Comparison of ENCODE assay signal across 26 cellular contexts in the genomic region with DNA sequence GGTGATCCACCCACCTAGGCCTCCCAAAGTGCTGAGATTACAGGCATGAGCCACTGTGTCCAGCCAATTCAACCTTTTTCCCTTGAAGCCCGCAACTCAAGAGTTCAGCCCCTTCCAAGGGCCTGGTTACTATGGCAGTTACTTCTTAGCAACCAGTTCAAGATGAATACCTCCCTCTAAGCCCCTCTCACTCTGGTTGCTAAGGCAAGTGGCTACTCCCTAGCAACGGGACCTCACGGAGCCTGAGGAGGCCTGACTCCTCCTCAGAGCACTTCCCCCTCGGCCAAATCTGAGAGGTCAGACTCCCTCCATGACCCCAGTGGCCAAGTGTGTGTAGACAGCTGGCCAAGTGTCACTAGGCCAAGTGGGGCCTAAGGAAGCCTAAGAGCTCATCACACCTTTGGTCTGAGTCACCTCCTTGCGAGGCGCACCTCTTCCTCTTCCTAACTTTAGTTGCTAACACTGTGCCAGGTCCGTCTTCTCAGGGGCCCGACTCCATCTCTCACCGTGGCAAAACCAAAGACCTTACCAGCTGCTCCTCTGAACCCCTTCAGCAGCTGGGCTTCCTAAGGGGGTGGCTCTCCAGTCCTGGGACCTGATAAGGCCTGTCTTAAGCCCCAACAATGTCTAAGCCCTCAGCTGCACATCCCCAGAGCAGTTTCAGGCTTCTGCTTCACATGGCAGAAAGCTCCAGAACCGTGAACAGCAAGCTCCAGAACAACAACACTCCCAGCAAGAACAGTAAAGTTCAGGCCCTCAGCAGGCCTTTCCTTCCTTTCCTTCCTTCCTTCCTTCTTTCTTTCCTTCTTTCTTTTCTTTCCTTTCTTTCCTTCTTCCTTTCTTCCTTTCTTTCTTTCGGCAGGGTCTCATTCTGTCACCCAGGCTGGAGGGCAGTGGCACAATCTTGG. TPM values are rescaled to one million over a fixed set of nuclear protein-coding genes. Genes with fewer than 3 reads are reported as not detected.
DNase-seq lines count a peak whose midpoint lies in the region; ATAC-seq and TF ChIP-seq lines count a peak whose summit lies in the region.
"Had no signal": no experiment of that assay in that cellular context is flagged by ENCODE, and none has a peak within 500 bp of the region (broad histone marks: within the 10 kb centered on the region; RNA-seq: fewer than 3 reads in every experiment).

No MANE protein-coding gene starts in this region.

- H3K9me3 Mint-ChIP-seq in activated CD4-positive, alpha-beta memory T cell treated with anti-CD3 and anti-CD28 coated beads, Interleukin-2, amount 10 ng/mL, durations not matched to agents 7 days and 5 days: no peaks in the 10 kb centered on the region
- no peaks in the 10 kb centered on the region for H3K9me3 Mint-ChIP-seq in activated CD4-positive, alpha-beta memory T cell treated with anti-CD3 and anti-CD28 coated beads for 36 hours
- H3K9me3 Mint-ChIP-seq in T-cell: no peaks in the 10 kb centered on the region
- H3K9me3 Mint-ChIP-seq in stimulated activated effector memory CD8-positive, alpha-beta T cell treated with anti-CD3 and anti-CD28 coated beads, Interleukin-12 subunit alpha, Interleukin-12 subunit beta, amount 100 ng/mL, for 72 hours: no peaks in the 10 kb centered on the region
- H3K9me3 Mint-ChIP-seq: activated T-helper 2 cell treated with anti-CD3 and anti-CD28 coated beads, Interferon-gamma antibody, Interleukin-2, Interleukin-4, amounts not matched to agents 10 μg/mL and 5 μg/mL and 100 μg/mL, durations not matched to agents 14 hours and 24 hours and 36 hours; CD4-positive, alpha-beta T cell had no signal

- no peaks in the 10 kb centered on the region for H3K9me3 ChIP-seq in left lung
- no peaks in the 10 kb centered on the region; the same call in 1 of the 2 replicates for H3K9me3 ChIP-seq in BE2C
- H3K9me3 ChIP-seq: breast epithelium, heart right ventricle, left ventricle myocardium inferior, pancreas, thyroid gland had no signal

- H3K4me3 Mint-ChIP-seq in activated CD4-positive, alpha-beta memory T cell treated with anti-CD3 and anti-CD28 coated beads, Interleukin-2, amount 10 ng/mL, durations not matched to agents 7 days and 5 days: no peak overlapping the region
- H3K4me3 Mint-ChIP-seq in activated CD4-positive, alpha-beta memory T cell treated with anti-CD3 and anti-CD28 coated beads for 36 hours: no peak overlapping the region
- no peak overlapping the region for H3K4me3 Mint-ChIP-seq in T-cell
- no peak overlapping the region for H3K4me3 Mint-ChIP-seq in stimulated activated effector memory CD8-positive, alpha-beta T cell treated with anti-CD3 and anti-CD28 coated beads, Interleukin-12 subunit alpha, Interleukin-12 subunit beta, amount 100 ng/mL, for 72 hours
- H3K4me3 Mint-ChIP-seq: activated CD4-positive, alpha-beta T cell treated with anti-CD3 and anti-CD28 coated beads for 36 hours; CD4-positive, alpha-beta T cell had no signal

- H3K27me3 ChIP-seq in left lung: no peaks in the 10 kb centered on the region
- H3K27me3 ChIP-seq in BE2C: no peaks in the 10 kb centered on the region
- H3K27me3 ChIP-seq: breast epithelium, heart right ventricle, pancreas, thyroid gland had no signal

- peaks cover 0 to 97% of the 10 kb centered on the region in 2 donors for H3K36me3 ChIP-seq in left lung
- no peaks in the 10 kb centered on the region for H3K36me3 ChIP-seq in BE2C
- H3K36me3 ChIP-seq: breast epithelium had no signal

- peaks cover 17% of the 10 kb centered on the region for H3K4me1 Mint-ChIP-seq in activated CD4-positive, alpha-beta memory T cell treated with anti-CD3 and anti-CD28 coated beads, Interleukin-2, amount 10 ng/mL, durations not matched to agents 7 days and 5 days
- H3K4me1 Mint-ChIP-seq in activated CD4-positive, alpha-beta memory T cell treated with anti-CD3 and anti-CD28 coated beads for 36 hours (ENCODE audit: low read depth): peaks cover 16% of the 10 kb centered on the region
- H3K4me1 Mint-ChIP-seq in T-cell: peaks cover 13 to 22% (median 20%) of the 10 kb centered on the region in 3 donors
- H3K4me1 Mint-ChIP-seq in stimulated activated effector memory CD8-positive, alpha-beta T cell treated with anti-CD3 and anti-CD28 coated beads, Interleukin-12 subunit alpha, Interleukin-12 subunit beta, amount 100 ng/mL, for 72 hours: peaks cover 34% of the 10 kb centered on the region

- peak overlapping the region; percentile 23 for H3K27ac Mint-ChIP-seq in activated CD4-positive, alpha-beta memory T cell treated with anti-CD3 and anti-CD28 coated beads, Interleukin-2, amount 10 ng/mL, durations not matched to agents 7 days and 5 days
- no peak overlapping the region for H3K27ac Mint-ChIP-seq in activated CD4-positive, alpha-beta memory T cell treated with anti-CD3 and anti-CD28 coated beads for 36 hours
- peak overlapping the region; percentile 50 for H3K27ac Mint-ChIP-seq in T-cell
- peak overlapping the region; percentile 91 for H3K27ac Mint-ChIP-seq in stimulated activated effector memory CD8-positive, alpha-beta T cell treated with anti-CD3 and anti-CD28 coated beads, Interleukin-12 subunit alpha, Interleukin-12 subunit beta, amount 100 ng/mL, for 72 hours
- H3K27ac Mint-ChIP-seq: activated CD4-positive, alpha-beta T cell treated with anti-CD3 and anti-CD28 coated beads for 36 hours; activated T-helper 2 cell treated with anti-CD3 and anti-CD28 coated beads, Interferon-gamma antibody, Interleukin-2, Interleukin-4, amounts not matched to agents 10 μg/mL and 5 μg/mL and 100 μg/mL, durations not matched to agents 14 hours and 24 hours and 36 hours; CD4-positive, alpha-beta T cell had no signal

- no peak overlapping the region for H3K4me3 ChIP-seq in left lung
- H3K4me3 ChIP-seq in BE2C (ENCODE audit: low read depth, low read length): no peak overlapping the region
- H3K4me3 ChIP-seq: breast epithelium, heart right ventricle, left ventricle myocardium inferior, pancreas, thyroid gland had no signal

- peaks cover 3 to 11% of the 10 kb centered on the region in 2 donors for H3K4me1 ChIP-seq in left lung
- H3K4me1 ChIP-seq in BE2C: no peaks in the 10 kb centered on the region
- H3K4me1 ChIP-seq: breast epithelium had no signal

- POLR2A ChIA-PET in activated CD4-positive, alpha-beta memory T cell treated with anti-CD3 and anti-CD28 coated beads, Interleukin-2, amount 10 ng/mL, durations not matched to agents 7 days and 5 days (lab: Charles Lee): interaction anchor here (1.0 to 2.6 kb wide), 2 partner anchors 10 to 47 kb away, joined by 3 to 15 read pairs; a partner anchor contains a TSS
- POLR2A ChIA-PET in activated CD4-positive, alpha-beta memory T cell treated with anti-CD3 and anti-CD28 coated beads for 36 hours (lab: Charles Lee): no interaction called here
- POLR2A ChIA-PET in T-cell (lab: Charles Lee): interaction anchor here (0.5 kb wide), 2 partner anchors 67 to 122 kb away, joined by 4 to 14 read pairs; no protein-coding TSS in a partner anchor

- intact Hi-C loops in activated CD4-positive, alpha-beta memory T cell treated with anti-CD3 and anti-CD28 coated beads for 36 hours (cut with micrococcal nuclease): no loop called here
- intact Hi-C loops in left lung (cut with DNase I): no loop called here

- H3K36me3 Mint-ChIP-seq in activated CD4-positive, alpha-beta memory T cell treated with anti-CD3 and anti-CD28 coated beads, Interleukin-2, amount 10 ng/mL, durations not matched to agents 7 days and 5 days (ENCODE audit: low read depth): peaks cover 15% of the 10 kb centered on the region
- H3K36me3 Mint-ChIP-seq in activated CD4-positive, alpha-beta memory T cell treated with anti-CD3 and anti-CD28 coated beads for 36 hours: peaks cover 7% of the 10 kb centered on the region
- peaks cover 12% of the 10 kb centered on the region for H3K36me3 Mint-ChIP-seq in T-cell
- H3K36me3 Mint-ChIP-seq in stimulated activated effector memory CD8-positive, alpha-beta T cell treated with anti-CD3 and anti-CD28 coated beads, Interleukin-12 subunit alpha, Interleukin-12 subunit beta, amount 100 ng/mL, for 72 hours: peaks cover 17% of the 10 kb centered on the region

- TF ChIP-seq CTCF in left lung (IDR thresholded peaks at IDR 0.05) (no peak), BE2C (IDR thresholded peaks at IDR 0.05; ENCODE audit: low read depth, low read length) (no peak)

- H3K27me3 Mint-ChIP-seq in activated CD4-positive, alpha-beta memory T cell treated with anti-CD3 and anti-CD28 coated beads, Interleukin-2, amount 10 ng/mL, durations not matched to agents 7 days and 5 days: no peaks in the 10 kb centered on the region
- H3K27me3 Mint-ChIP-seq in activated CD4-positive, alpha-beta memory T cell treated with anti-CD3 and anti-CD28 coated beads for 36 hours: no peaks in the 10 kb centered on the region
- no peaks in the 10 kb centered on the region for H3K27me3 Mint-ChIP-seq in T-cell
- H3K27me3 Mint-ChIP-seq: activated CD4-positive, alpha-beta T cell treated with anti-CD3 and anti-CD28 coated beads for 36 hours; CD4-positive, alpha-beta T cell had no signal

- DNase-seq in activated CD4-positive, alpha-beta memory T cell treated with anti-CD3 and anti-CD28 coated beads, Interleukin-2, amount 10 ng/mL, durations not matched to agents 7 days and 5 days: no peak
- DNase-seq in activated CD4-positive, alpha-beta memory T cell treated with anti-CD3 and anti-CD28 coated beads for 36 hours: no peak
- DNase-seq in T-cell (no peak), left lung (peak; percentile 24), retina (no peak), BE2C (no peak)
- DNase-seq in stimulated activated effector memory CD8-positive, alpha-beta T cell treated with anti-CD3 and anti-CD28 coated beads, Interleukin-12 subunit alpha, Interleukin-12 subunit beta, amount 100 ng/mL, for 72 hours (ENCODE audit: low spot score in 2 of 2): no peak
- DNase-seq: activated CD4-positive, alpha-beta T cell treated with anti-CD3 and anti-CD28 coated beads for 36 hours; CD4-positive, alpha-beta T cell; DMS79; GOT3; heart right ventricle; KBM-7; left ventricle myocardium inferior; RPMI8226; stimulated activated naive CD4-positive, alpha-beta T cell; thyroid gland had no signal

- CTCF ChIA-PET in activated CD4-positive, alpha-beta memory T cell treated with anti-CD3 and anti-CD28 coated beads, Interleukin-2, amount 10 ng/mL, durations not matched to agents 7 days and 5 days (lab: Charles Lee): interaction anchor here (0.6 to 1.0 kb wide), 2 partner anchors 41 to 79 kb away, joined by 3 to 4 read pairs; no protein-coding TSS in a partner anchor
- CTCF ChIA-PET in activated CD4-positive, alpha-beta memory T cell treated with anti-CD3 and anti-CD28 coated beads for 36 hours (lab: Charles Lee): interaction anchor here (0.9 to 1.2 kb wide), 2 partner anchors 13 to 44 kb away, joined by 3 to 4 read pairs; no protein-coding TSS in a partner anchor
- CTCF ChIA-PET in T-cell (lab: Charles Lee): interaction anchor here (0.6 kb wide), 2 partner anchors 19 to 372 kb away, joined by 3 read pairs; no protein-coding TSS in a partner anchor

- ATAC-seq in T-cell (replicated peaks in 1 of 4): peak in 1 of 4 experiments; percentile 46
- no peak for ATAC-seq in left lung
- peak; percentile 73 for ATAC-seq in stimulated activated effector memory CD8-positive, alpha-beta T cell treated with anti-CD3 and anti-CD28 coated beads, Interleukin-12 subunit alpha, Interleukin-12 subunit beta, amount 100 ng/mL, for 72 hours
- ATAC-seq in GM19328 (IDR thresholded peaks at IDR 0.05; ENCODE audit: unreplicated experiment): no peak
- ATAC-seq: activated CD4-positive, alpha-beta T cell treated with anti-CD3 and anti-CD28 coated beads for 36 hours; heart right ventricle; pancreas; sciatic nerve had no signal

- no peak overlapping the region for H3K27ac ChIP-seq in left lung
- H3K27ac ChIP-seq: breast epithelium, epithelial cell of prostate, heart right ventricle, left ventricle myocardium inferior, pancreas, thyroid gland had no signal

RNA-seq across cellular contexts. Expression of a gene that starts 9.6 kb away (rescaled TPM):
- 100 to 1,000 TPM; 278 to 299 TPM for total RNA-seq in activated CD4-positive, alpha-beta memory T cell treated with anti-CD3 and anti-CD28 coated beads, Interleukin-2, amount 10 ng/mL, durations not matched to agents 7 days and 5 days
- total RNA-seq in activated CD4-positive, alpha-beta memory T cell treated with anti-CD3 and anti-CD28 coated beads for 36 hours: 100 to 1,000 TPM; 178 to 181 TPM
- total RNA-seq in T-cell: 100 to 1,000 TPM; 365 to 435 (median 369) TPM
- total RNA-seq in left lung: 10 to 100 TPM; 59.0 to 83.2 TPM
- polyA plus RNA-seq in BE2C (2012; ENCODE audit: insufficient read depth, insufficient read length, low read depth): 1.2 TPM
- total RNA-seq: dermis microvascular lymphatic vessel endothelial cell, fibroblast of villous mesenchyme had no signal
- polyA plus RNA-seq: AG04450 had no signal

RNA-seq across cellular contexts. Expression of a gene that starts 17.4 kb away (rescaled TPM):
- total RNA-seq in activated CD4-positive, alpha-beta memory T cell treated with anti-CD3 and anti-CD28 coated beads, Interleukin-2, amount 10 ng/mL, durations not matched to agents 7 days and 5 days: not detected
- total RNA-seq in activated CD4-positive, alpha-beta memory T cell treated with anti-CD3 and anti-CD28 coated beads for 36 hours: not detected
- total RNA-seq in T-cell: under 1 TPM in 3 of 5 donors, not detected in 2; 0.20 to 0.43 (median 0.28) TPM
- 10 to 100 TPM; 36.3 to 50.5 TPM for total RNA-seq in left lung
- 2.3 TPM for polyA plus RNA-seq in BE2C (2012; ENCODE audit: insufficient read depth, insufficient read length, low read depth)
- total RNA-seq: activated CD4-positive, alpha-beta T cell treated with anti-CD3 and anti-CD28 coated beads for 36 hours; activated T-helper 2 cell treated with anti-CD3 and anti-CD28 coated beads, Interferon-gamma antibody, Interleukin-2, Interleukin-4, amounts not matched to agents 10 μg/mL and 5 μg/mL and 100 μg/mL, durations not matched to agents 14 hours and 24 hours and 36 hours; CD4-positive, alpha-beta T cell had no signal

RNA-seq across cellular contexts. Expression of a gene that starts 18.9 kb away (rescaled TPM):
- total RNA-seq in activated CD4-positive, alpha-beta memory T cell treated with anti-CD3 and anti-CD28 coated beads, Interleukin-2, amount 10 ng/mL, durations not matched to agents 7 days and 5 days: not detected
- total RNA-seq in activated CD4-positive, alpha-beta memory T cell treated with anti-CD3 and anti-CD28 coated beads for 36 hours: not detected
- total RNA-seq in T-cell (not detected), left lung (1 to 10 TPM in 1 of 2 donors, not detected in 1; 1.0 TPM)
- polyA plus RNA-seq in BE2C (2012; ENCODE audit: insufficient read depth, insufficient read length, low read depth): not detected
- total RNA-seq: activated CD4-positive, alpha-beta T cell treated with anti-CD3 and anti-CD28 coated beads for 36 hours; activated T-helper 2 cell treated with anti-CD3 and anti-CD28 coated beads, Interferon-gamma antibody, Interleukin-2, Interleukin-4, amounts not matched to agents 10 μg/mL and 5 μg/mL and 100 μg/mL, durations not matched to agents 14 hours and 24 hours and 36 hours; CD4-positive, alpha-beta T cell; fibroblast of villous mesenchyme; left ventricle myocardium inferior had no signal

RNA-seq across cellular contexts. Expression of a gene that starts 19.8 kb away (rescaled TPM):
- 1 to 10 TPM; 3.0 to 3.5 TPM for total RNA-seq in activated CD4-positive, alpha-beta memory T cell treated with anti-CD3 and anti-CD28 coated beads, Interleukin-2, amount 10 ng/mL, durations not matched to agents 7 days and 5 days
- total RNA-seq in activated CD4-positive, alpha-beta memory T cell treated with anti-CD3 and anti-CD28 coated beads for 36 hours: 1 to 10 TPM; 1.0 to 1.3 TPM
- total RNA-seq in T-cell (1 to 10 TPM; 5.4 to 8.1 (median 6.4) TPM), left lung (1 to 10 TPM in 1 of 2 donors, under 1 TPM in 1; 0.52 to 1.0 TPM)
- 0.74 TPM for polyA plus RNA-seq in BE2C (2012; ENCODE audit: insufficient read depth, insufficient read length, low read depth)
- total RNA-seq: fibroblast of villous mesenchyme had no signal

RNA-seq across cellular contexts. Expression of a gene that starts 43.3 kb away (rescaled TPM):
- total RNA-seq in activated CD4-positive, alpha-beta memory T cell treated with anti-CD3 and anti-CD28 coated beads, Interleukin-2, amount 10 ng/mL, durations not matched to agents 7 days and 5 days: under 1 TPM; 0.73 to 0.81 TPM
- total RNA-seq in activated CD4-positive, alpha-beta memory T cell treated with anti-CD3 and anti-CD28 coated beads for 36 hours: 1 to 10 TPM; 2.3 to 2.6 TPM
- total RNA-seq in T-cell (under 1 TPM in 2 of 5 donors, not detected in 3; 0.25 to 0.26 TPM), left lung (1 to 10 TPM in 1 of 2 donors, under 1 TPM in 1; 0.84 to 3.6 TPM)
- polyA plus RNA-seq in BE2C (2012; ENCODE audit: insufficient read depth, insufficient read length, low read depth): not detected
- total RNA-seq: CD4-positive, alpha-beta T cell; dermis microvascular lymphatic vessel endothelial cell; fibroblast of villous mesenchyme; heart right ventricle; left ventricle myocardium inferior; sciatic nerve had no signal
- polyA plus RNA-seq: AG04450, heart right ventricle had no signal

Comparison
In these comparisons a context has a peak if more than half of its experiments do, and no peak if none do; other contexts are left out.
1. DNase-seq: peak in left lung (2 of 2); none in activated CD4-positive, alpha-beta memory T cell treated with anti-CD3 and anti-CD28 coated beads, Interleukin-2, amount 10 ng/mL, durations not matched to agents 7 days and 5 days (single experiment), activated CD4-positive, alpha-beta memory T cell treated with anti-CD3 and anti-CD28 coated beads for 36 hours (single experiment), T-cell (0 of 34), stimulated activated effector memory CD8-positive, alpha-beta T cell treated with anti-CD3 and anti-CD28 coated beads, Interleukin-12 subunit alpha, Interleukin-12 subunit beta, amount 100 ng/mL, for 72 hours (0 of 2), retina (single experiment) and BE2C (single experiment).
2. RNA of a gene that starts 17.4 kb away (total RNA-seq): 36.3 to 50.5 TPM in left lung; 0.20 to 0.43 TPM in T-cell, not detected in activated CD4-positive, alpha-beta memory T cell treated with anti-CD3 and anti-CD28 coated beads for 36 hours and not detected in activated CD4-positive, alpha-beta memory T cell treated with anti-CD3 and anti-CD28 coated beads, Interleukin-2, amount 10 ng/mL, durations not matched to agents 7 days and 5 days; every median in the first group is over 10 times any median in the second.